23 cellular contexts compared by ENCODE assay signal in genomic region chr13:110440946-110441731, GRCh38.
"Had no signal": no experiment of that assay in that cellular context is flagged by ENCODE, and none has a peak within 500 bp of the region (broad histone marks: within the 10 kb centered on the region; RNA-seq: fewer than 3 reads in every experiment).

No MANE protein-coding gene starts in this region.

- H3K4me3 ChIP-seq: adrenal gland, breast epithelium, left ventricle myocardium inferior, right lobe of liver, testis had no signal

- H3K36me3 ChIP-seq: breast epithelium, right lobe of liver had no signal

- H3K27ac ChIP-seq: adrenal gland, breast epithelium, left ventricle myocardium inferior, right lobe of liver, testis, WERI-Rb-1 had no signal

- ATAC-seq: activated CD8-positive, alpha-beta T cell treated with anti-CD3 and anti-CD28 coated beads, Interleukin-2, amount 10 ng/mL, durations not matched to agents 7 days and 5 days; activated T-helper 17 cell treated with anti-CD3 and anti-CD28 coated beads, Interleukin-2, amount 50 U/mL, for 72 hours; natural killer cell treated with Interleukin-12 subunit alpha and Interleukin-12 subunit beta and Interleukin-15 and Interleukin-18, amount 100 ng/mL, for 72 hours; SK-N-SH treated with all-trans-retinoic acid at 6 μM for 48 hours; stimulated activated naive B cell treated with anti-CD40 and anti-IgM and Interleukin-4, amounts not matched to agents 10 μg/mL and 1 μg/mL and 100 μg/mL, for 72 hours had no signal

- FAIRE-seq: TTC549 had no signal

- H3K27me3 ChIP-seq: adrenal gland, breast epithelium, right lobe of liver, testis had no signal

- H3K9me3 ChIP-seq: adrenal gland, breast epithelium, left ventricle myocardium inferior, right lobe of liver, testis had no signal

- H3K4me1 ChIP-seq: breast epithelium, right lobe of liver, testis had no signal

- DNase-seq: activated CD4-positive, alpha-beta T cell treated with anti-CD3 and anti-CD28 coated beads, Interleukin-2, amount 10 ng/mL, durations not matched to agents 7 days and 5 days; activated CD4-positive, CD25-positive, alpha-beta regulatory T cell treated with anti-CD3 and anti-CD28 coated beads, Interleukin-2, amount 50 U/mL, for 72 hours; activated CD8-positive, alpha-beta T cell treated with anti-CD3 and anti-CD28 coated beads, Interleukin-2, amount 10 ng/mL, durations not matched to agents 7 days and 5 days; activated T-cell treated with anti-CD3 and anti-CD28 coated beads, Interleukin-2, amount 50 U/mL, for 1 hour; foreskin melanocyte; glutamatergic neuron; hippocampal formation; left ventricle myocardium inferior; occipital lobe; posterior cingulate gyrus; right lobe of liver; stimulated activated CD4-positive, alpha-beta T cell treated with anti-CD3 and anti-CD28 coated beads, Interleukin-2, amount 100 ng/mL, for 48 hours; stimulated activated CD8-positive, alpha-beta memory T cell treated with anti-CD3 and anti-CD28 coated beads, Interleukin-4, amount 100 ng/mL, for 48 hours; stimulated activated naive B cell treated with anti-CD40 and anti-IgM and Interleukin-4, amounts not matched to agents 10 μg/mL and 1 μg/mL and 100 μg/mL, for 72 hours; T-helper 1 cell; testis; WERI-Rb-1 had no signal
